8 cellular contexts compared by ENCODE assay signal in genomic region chr9:134662143-134662876, GRCh38. TPM values are rescaled to one million over a fixed set of nuclear protein-coding genes. Genes with fewer than 3 reads are reported as not detected.
DNase-seq lines count a peak whose midpoint lies in the region; ATAC-seq, FAIRE-seq and TF ChIP-seq lines count a peak whose summit lies in the region.

No MANE protein-coding gene starts in this region.

- intact Hi-C loops in pancreas (cut with DNase I): no loop called here

- H3K27ac ChIP-seq in SJSA1 (peak overlapping the region; percentile 60), gastroesophageal sphincter (peak overlapping the region; percentile 82 to 92 (median 85)), pancreas (no peak overlapping the region)

- H3K36me3 Mint-ChIP-seq in activated CD4-positive, alpha-beta memory T cell treated with anti-CD3 and anti-CD28 coated beads, Interleukin-2, amount 10 ng/mL, durations not matched to agents 7 days and 5 days (ENCODE audit: low read depth): no peaks in the 10 kb centered on the region

- H3K4me1 Mint-ChIP-seq in activated CD4-positive, alpha-beta memory T cell treated with anti-CD3 and anti-CD28 coated beads, Interleukin-2, amount 10 ng/mL, durations not matched to agents 7 days and 5 days: peaks cover 3% of the 10 kb centered on the region

- H3K27ac Mint-ChIP-seq in activated CD4-positive, alpha-beta memory T cell treated with anti-CD3 and anti-CD28 coated beads, Interleukin-2, amount 10 ng/mL, durations not matched to agents 7 days and 5 days: no peak overlapping the region

- H3K9me3 ChIP-seq in BE2C: peaks cover 6% of the 10 kb centered on the region; the same call in 1 of the 2 replicates
- H3K9me3 ChIP-seq in SJSA1 (replicated peaks): peaks cover 9% of the 10 kb centered on the region; the same call in 1 of the 2 replicates
- H3K9me3 ChIP-seq in gastroesophageal sphincter: no peaks in the 10 kb centered on the region
- H3K9me3 ChIP-seq in pancreas: no peaks in the 10 kb centered on the region

- no peak for FAIRE-seq in pancreas (lab: Jason Lieb, UNC)

- no peak for TF ChIP-seq EP300 in gastroesophageal sphincter (IDR thresholded peaks at IDR 0.05)

- CTCF ChIA-PET in HEK293T (lab: Yijun Ruan, JAX): no interaction called here
- CTCF ChIA-PET in activated CD4-positive, alpha-beta memory T cell treated with anti-CD3 and anti-CD28 coated beads, Interleukin-2, amount 10 ng/mL, durations not matched to agents 7 days and 5 days (lab: Charles Lee): interaction anchor here (0.7 kb wide), 2 partner anchors 8 to 29 kb away, joined by 3 to 4 read pairs; no protein-coding TSS in a partner anchor

- no peak for TF ChIP-seq CTCF in BE2C (IDR thresholded peaks at IDR 0.05; ENCODE audit: low read depth, low read length)
- no peak for TF ChIP-seq CTCF in gastroesophageal sphincter (IDR thresholded peaks at IDR 0.05)
- no peak for TF ChIP-seq CTCF in pancreas (IDR thresholded peaks at IDR 0.05)

- 18 to 22% methylated on average over 7 to 14 of the region's 17 CpGs for WGBS in gastroesophageal sphincter (ENCODE audit: low coverage in 1 of 2), 2 donors
- WGBS in pancreas, 2 donors: 65 to 74% methylated on average over 17 of the region's 17 CpGs

- peaks cover 16% of the 10 kb centered on the region for H3K9me3 Mint-ChIP-seq in activated CD4-positive, alpha-beta memory T cell treated with anti-CD3 and anti-CD28 coated beads, Interleukin-2, amount 10 ng/mL, durations not matched to agents 7 days and 5 days

- H3K36me3 ChIP-seq in BE2C (no peaks in the 10 kb centered on the region), SJSA1 (peaks cover 65% of the 10 kb centered on the region), gastroesophageal sphincter (no peaks in the 10 kb centered on the region), pancreas (no peaks in the 10 kb centered on the region)

- ATAC-seq in gastroesophageal sphincter (peak; percentile 86), pancreas (peak in 3 of 4 donors; percentile 45 to 60 (median 50)), GM18873 (IDR thresholded peaks at IDR 0.05; ENCODE audit: low FRiP score, unreplicated experiment) (no peak)

- H3K4me3 Mint-ChIP-seq in activated CD4-positive, alpha-beta memory T cell treated with anti-CD3 and anti-CD28 coated beads, Interleukin-2, amount 10 ng/mL, durations not matched to agents 7 days and 5 days: no peak overlapping the region

- no peak for TF ChIP-seq POLR2A in gastroesophageal sphincter (IDR thresholded peaks at IDR 0.05)

- POLR2A ChIA-PET in HEK293T (lab: Yijun Ruan, JAX): no interaction called here
- POLR2A ChIA-PET in activated CD4-positive, alpha-beta memory T cell treated with anti-CD3 and anti-CD28 coated beads, Interleukin-2, amount 10 ng/mL, durations not matched to agents 7 days and 5 days (lab: Charles Lee): no interaction called here

- peak; percentile 72 for DNase-seq in BE2C
- peak; percentile 68 to 74 for DNase-seq in SJSA1 (ENCODE audit: low read depth in 1 of 2, low spot score in 2 of 2)
- DNase-seq in pancreas: peak in 1 of 6 donors; percentile 36
- DNase-seq in HEK293T (ENCODE audit: extremely low spot score): no peak
- DNase-seq in activated CD4-positive, alpha-beta memory T cell treated with anti-CD3 and anti-CD28 coated beads, Interleukin-2, amount 10 ng/mL, durations not matched to agents 7 days and 5 days: no peak
- no peak for DNase-seq in retina

- no peaks in the 10 kb centered on the region for H3K27me3 Mint-ChIP-seq in activated CD4-positive, alpha-beta memory T cell treated with anti-CD3 and anti-CD28 coated beads, Interleukin-2, amount 10 ng/mL, durations not matched to agents 7 days and 5 days

- H3K27me3 ChIP-seq in BE2C (no peaks in the 10 kb centered on the region), SJSA1 (replicated peaks) (no peaks in the 10 kb centered on the region), gastroesophageal sphincter (no peaks in the 10 kb centered on the region), pancreas (no peaks in the 10 kb centered on the region)

- no peak overlapping the region for H3K4me3 ChIP-seq in BE2C (ENCODE audit: low read depth, low read length)
- H3K4me3 ChIP-seq in SJSA1: no peak overlapping the region
- H3K4me3 ChIP-seq in gastroesophageal sphincter: no peak overlapping the region
- no peak overlapping the region for H3K4me3 ChIP-seq in pancreas

- H3K4me1 ChIP-seq in BE2C (peaks cover 4% of the 10 kb centered on the region), SJSA1 (replicated peaks) (peaks cover 39% of the 10 kb centered on the region), gastroesophageal sphincter (peaks cover 20 to 77% (median 44%) of the 10 kb centered on the region in 3 donors), pancreas (no peaks in the 10 kb centered on the region)

TF ChIP-seq in HEK293T, 16 proteins besides CTCF, POLR2A, EP300 and RAD21:
- TF ChIP-seq PKNOX1 (IDR thresholded peaks at IDR 0.05) (no peak), SUZ12 (IDR thresholded peaks at IDR 0.05) (no peak), FOXK2 (IDR thresholded peaks at IDR 0.05) (no peak), ARNT (IDR thresholded peaks at IDR 0.05) (no peak), FOXM1 (IDR thresholded peaks at IDR 0.05; ENCODE audit: borderline replicate concordance) (no peak), FOXA1 (IDR thresholded peaks at IDR 0.05) (no peak), BHLHE40 (IDR thresholded peaks at IDR 0.05; ENCODE audit: borderline replicate concordance) (no peak), L3MBTL2 (conservative IDR thresholded peaks at IDR 0.05) (no peak), SP1 (IDR thresholded peaks at IDR 0.05) (no peak), NFRKB (IDR thresholded peaks at IDR 0.05) (no peak), HDGF (IDR thresholded peaks at IDR 0.05; ENCODE audit: borderline replicate concordance) (no peak), LEF1 (IDR thresholded peaks at IDR 0.05; ENCODE audit: borderline replicate concordance) (no peak), CTBP1 (IDR thresholded peaks at IDR 0.05; ENCODE audit: borderline replicate concordance) (no peak), TARDBP (IDR thresholded peaks at IDR 0.05) (no peak), ELF4 (IDR thresholded peaks at IDR 0.05) (no peak), ZNF384 (IDR thresholded peaks at IDR 0.05) (no peak)

RNA-seq across cellular contexts. Expression of gene COL5A1, which starts 20.7 kb away (rescaled TPM):
- 2.0 TPM for polyA plus RNA-seq in BE2C (2012; ENCODE audit: insufficient read depth, insufficient read length, low read depth)
- 148 and 165 TPM in 2 replicates for total RNA-seq in SJSA1 (2014; rRNA removed; shearing (Covaris generic))
- total RNA-seq in gastroesophageal sphincter: 10 to 100 TPM; 48.5 to 86.4 (median 74.9) TPM
- 10 to 100 TPM in 2 of 6 donors, 1 to 10 TPM in 4; 1.2 to 62.8 (median 4.6) TPM for total RNA-seq in pancreas
- 1 to 10 TPM; 2.6 to 4.1 TPM for polyA plus RNA-seq in pancreas
- under 1 TPM; 0.10 to 0.13 TPM for total RNA-seq in activated CD4-positive, alpha-beta memory T cell treated with anti-CD3 and anti-CD28 coated beads, Interleukin-2, amount 10 ng/mL, durations not matched to agents 7 days and 5 days

Comparison
In these comparisons a context has a peak if more than half of its experiments do, and no peak if none do; other contexts are left out.
1. DNase-seq: peak in BE2C (single experiment) and SJSA1 (2 of 2); none in HEK293T (single experiment), activated CD4-positive, alpha-beta memory T cell treated with anti-CD3 and anti-CD28 coated beads, Interleukin-2, amount 10 ng/mL, durations not matched to agents 7 days and 5 days (single experiment) and retina (single experiment).
2. H3K27ac ChIP-seq: peak in SJSA1 (single experiment) and gastroesophageal sphincter (4 of 4); none in pancreas (0 of 4).